Comparison of ENCODE assay signal across 1 cellular context in the genomic region with DNA sequence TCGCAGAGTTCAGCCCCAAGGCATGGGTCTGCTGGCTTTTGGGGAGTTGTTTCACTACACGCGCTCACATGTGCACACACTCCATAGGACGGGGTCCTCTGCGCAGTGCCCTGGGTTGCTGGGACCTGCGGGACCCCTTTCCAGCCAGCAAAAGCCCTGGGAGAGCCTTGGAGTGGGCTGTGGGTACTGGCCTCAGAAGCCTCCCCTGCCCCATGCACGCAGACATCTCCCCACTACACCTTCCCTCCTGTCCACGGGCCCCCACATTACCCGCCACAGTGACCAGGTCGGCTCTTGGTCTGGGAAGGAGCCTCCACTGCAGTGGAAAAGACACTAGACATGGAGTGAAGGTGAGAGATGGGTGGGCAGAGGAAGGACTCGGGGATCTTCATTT.
TF ChIP-seq lines count a peak whose summit lies in the region.

No MANE protein-coding gene starts in this region.

TF ChIP-seq in HepG2, 621 proteins besides CTCF, POLR2A, EP300 and RAD21 (continued from another document):
- TF ChIP-seq SOX6 (IDR thresholded peaks at IDR 0.05) (no peak), SOX6 (CRISPR knock-in tag; IDR thresholded peaks at IDR 0.05) (no peak), PHB2 (IDR thresholded peaks at IDR 0.05; ENCODE audit: partially characterized antibody) (no peak), DRAP1 (CRISPR knock-in tag; IDR thresholded peaks at IDR 0.05) (no peak), ZNF224 (CRISPR knock-in tag; IDR thresholded peaks at IDR 0.05) (no peak), ZNF274 (CRISPR knock-in tag; IDR thresholded peaks at IDR 0.05) (no peak), RORA (CRISPR knock-in tag; IDR thresholded peaks at IDR 0.05) (no peak), ZNF264 (CRISPR knock-in tag; IDR thresholded peaks at IDR 0.05) (no peak), U2AF1 (optimal IDR thresholded peaks at IDR 0.05; ENCODE audit: low read depth, low read length) (no peak), ATF7 (IDR thresholded peaks at IDR 0.05) (no peak), ATF7 (CRISPR knock-in tag; IDR thresholded peaks at IDR 0.05) (no peak), ZNF781 (CRISPR knock-in tag; IDR thresholded peaks at IDR 0.05; ENCODE audit: borderline replicate concordance, not compliant biosample characterization) (no peak), ZNF136 (CRISPR knock-in tag; IDR thresholded peaks at IDR 0.05; ENCODE audit: low read depth) (no peak), NFATC3 (CRISPR knock-in tag; IDR thresholded peaks at IDR 0.05) (no peak)
TF ChIP-seq in HepG2: peak in this region for 0.
